In genomic region chrX:81489987-81490386, GRCh38 we compare ENCODE assay signal across 15 cellular contexts.
DNase-seq lines count a peak whose midpoint lies in the region; ATAC-seq and TF ChIP-seq lines count a peak whose summit lies in the region.
"Had no signal": no experiment of that assay in that cellular context is flagged by ENCODE, and none has a peak within 500 bp of the region (broad histone marks: within the 10 kb centered on the region; RNA-seq: fewer than 3 reads in every experiment).

No MANE protein-coding gene starts in this region.

- H2BK15ac ChIP-seq in mesendoderm (replicated peaks; ENCODE audit: low read depth), result no peak overlapping the region

- no peak overlapping the region for H3K4me2 ChIP-seq in Loucy (ENCODE audit: low read depth, low read length, poor library complexity, severe bottlenecking)
- no peak overlapping the region for H3K4me2 ChIP-seq in mesendoderm (ENCODE audit: low read length)
- H3K4me2 ChIP-seq: BLaER1 had no signal

- H3K27ac ChIP-seq in mesendoderm (ENCODE audit: low read depth, low read length), result no peak overlapping the region
- H3K27ac ChIP-seq: BLaER1, gastrocnemius medialis, sigmoid colon had no signal

- no peaks in the 10 kb centered on the region for H3K36me3 Mint-ChIP-seq in brain
- H3K36me3 Mint-ChIP-seq in activated T-helper 17 cell treated with anti-CD3 and anti-CD28 coated beads, Interleukin-2, amount 50 U/mL, for 72 hours (ENCODE audit: low read depth), result no peaks in the 10 kb centered on the region
- H3K36me3 Mint-ChIP-seq: naive B cell had no signal

- H4K20me1 ChIP-seq in Loucy (ENCODE audit: insufficient read depth, low read length, poor library complexity, severe bottlenecking), result no peaks in the 10 kb centered on the region
- H4K20me1 ChIP-seq: BLaER1 had no signal

- H2AFZ ChIP-seq in Loucy (ENCODE audit: low read length), result no peak overlapping the region

- H4K5ac ChIP-seq in mesendoderm (ENCODE audit: low read length), result no peak overlapping the region

- no peak overlapping the region for H2BK5ac ChIP-seq in mesendoderm (ENCODE audit: low read length)

- H3K79me1 ChIP-seq in mesendoderm (ENCODE audit: low read length), result no peaks in the 10 kb centered on the region

- DNase-seq in ELR (ENCODE audit: low read depth) (peak; percentile 2), mesendoderm (peak; percentile 2), NCI-H146 treated with DMSO at 0.1 percent for 48 hours (lab: John Stamatoyannopoulos, UW; ENCODE audit: unreplicated experiment) (no peak), HK-2 (ENCODE audit: unreplicated experiment) (no peak), NK-92 (lab: John Stamatoyannopoulos, UW; ENCODE audit: unreplicated experiment) (no peak)
- DNase-seq: activated naive CD8-positive, alpha-beta T cell treated with anti-CD3 and anti-CD28 coated beads, Interleukin-2, amount 50 U/mL, for 24 hours; gastrocnemius medialis; naive B cell; NCI-H510A; sigmoid colon; stimulated activated naive CD8-positive, alpha-beta T cell treated with anti-CD3 and anti-CD28 coated beads, Interleukin-15, amount 100 ng/mL, for 72 hours had no signal

- H3K27me3 ChIP-seq in Loucy (ENCODE audit: insufficient read depth, low read length, poor library complexity, severe bottlenecking) (no peaks in the 10 kb centered on the region), mesendoderm (ENCODE audit: insufficient read depth, low read length, poor library complexity) (no peaks in the 10 kb centered on the region)
- H3K27me3 ChIP-seq: gastrocnemius medialis, sigmoid colon had no signal

- no peak overlapping the region for H3K23ac ChIP-seq in mesendoderm (ENCODE audit: low read length)

- H3K4me3 ChIP-seq in Loucy (ENCODE audit: low read length, poor library complexity, severe bottlenecking) (no peak overlapping the region), mesendoderm (ENCODE audit: low read length) (no peak overlapping the region)
- H3K4me3 ChIP-seq: BLaER1, gastrocnemius medialis, sigmoid colon had no signal

- no peak overlapping the region for H3K4me3 Mint-ChIP-seq in brain
- no peak overlapping the region for H3K4me3 Mint-ChIP-seq in activated T-helper 17 cell treated with anti-CD3 and anti-CD28 coated beads, Interleukin-2, amount 50 U/mL, for 72 hours
- H3K4me3 Mint-ChIP-seq: activated naive CD8-positive, alpha-beta T cell treated with anti-CD3 and anti-CD28 coated beads, Interleukin-2, amount 50 U/mL, for 24 hours; naive B cell; stimulated activated naive CD8-positive, alpha-beta T cell treated with anti-CD3 and anti-CD28 coated beads, Interleukin-15, amount 100 ng/mL, for 72 hours had no signal

- H3K79me2 ChIP-seq in Loucy (ENCODE audit: insufficient read depth, low read length) (no peaks in the 10 kb centered on the region), mesendoderm (ENCODE audit: control insufficient read depth, insufficient read depth, low read length) (no peaks in the 10 kb centered on the region)

- H4K8ac ChIP-seq in mesendoderm (ENCODE audit: low read depth, low read length), result no peak overlapping the region

- TF ChIP-seq CTCF in Loucy (conservative IDR thresholded peaks at IDR 0.05; ENCODE audit: low read length), result peak; percentile 25; the same call in 1 of the 2 replicates
- peak; percentile 19 to 42 for TF ChIP-seq CTCF in brain (conservative IDR thresholded peaks at IDR 0.05)

- H3K4me1 ChIP-seq in Loucy (ENCODE audit: insufficient read depth, low read length, poor library complexity, severe bottlenecking) (no peaks in the 10 kb centered on the region), mesendoderm (ENCODE audit: control insufficient read depth, low read depth, low read length) (no peaks in the 10 kb centered on the region)
- H3K4me1 ChIP-seq: BLaER1, gastrocnemius medialis, sigmoid colon had no signal

- ATAC-seq in activated T-helper 17 cell treated with anti-CD3 and anti-CD28 coated beads, Interleukin-2, amount 50 U/mL, for 72 hours (replicated peaks), result no peak
- ATAC-seq: activated naive CD8-positive, alpha-beta T cell treated with anti-CD3 and anti-CD28 coated beads, Interleukin-2, amount 50 U/mL, for 24 hours; gastrocnemius medialis; stimulated activated naive CD8-positive, alpha-beta T cell treated with anti-CD3 and anti-CD28 coated beads, Interleukin-15, amount 100 ng/mL, for 72 hours had no signal

- no peaks in the 10 kb centered on the region for H3F3A ChIP-seq in Loucy (ENCODE audit: low read depth)

- no peaks in the 10 kb centered on the region for H3K9me3 ChIP-seq in Loucy (ENCODE audit: insufficient read depth, low read depth, low read length)
- H3K9me3 ChIP-seq: BLaER1, gastrocnemius medialis, sigmoid colon had no signal

- no peaks in the 10 kb centered on the region for H3K27me3 Mint-ChIP-seq in brain
- H3K27me3 Mint-ChIP-seq in activated T-helper 17 cell treated with anti-CD3 and anti-CD28 coated beads, Interleukin-2, amount 50 U/mL, for 72 hours, result no peaks in the 10 kb centered on the region
- H3K27me3 Mint-ChIP-seq: activated naive CD8-positive, alpha-beta T cell treated with anti-CD3 and anti-CD28 coated beads, Interleukin-2, amount 50 U/mL, for 24 hours; naive B cell; stimulated activated naive CD8-positive, alpha-beta T cell treated with anti-CD3 and anti-CD28 coated beads, Interleukin-15, amount 100 ng/mL, for 72 hours had no signal

- H3K9me2 ChIP-seq in Loucy (replicated peaks; ENCODE audit: low read depth, low read length), result no peaks in the 10 kb centered on the region

- no peak overlapping the region for H2BK120ac ChIP-seq in mesendoderm (ENCODE audit: low read depth, low read length)

- H3K4ac ChIP-seq in mesendoderm (ENCODE audit: low read depth, low read length), result no peak overlapping the region

- no peaks in the 10 kb centered on the region for H3K9me3 Mint-ChIP-seq in brain
- peaks cover 5% of the 10 kb centered on the region for H3K9me3 Mint-ChIP-seq in activated T-helper 17 cell treated with anti-CD3 and anti-CD28 coated beads, Interleukin-2, amount 50 U/mL, for 72 hours

- no peak overlapping the region for H3K56ac ChIP-seq in mesendoderm (ENCODE audit: low read length)

- no peak overlapping the region for H3K9ac ChIP-seq in Loucy (ENCODE audit: low read depth, low read length, poor library complexity, severe bottlenecking)
- no peak overlapping the region for H3K9ac ChIP-seq in mesendoderm (ENCODE audit: low read length)
- H3K9ac ChIP-seq: BLaER1 had no signal

- H2AK5ac ChIP-seq in mesendoderm (ENCODE audit: low read length), result no peak overlapping the region

- H3K4me1 Mint-ChIP-seq in brain, result no peaks in the 10 kb centered on the region
- no peaks in the 10 kb centered on the region for H3K4me1 Mint-ChIP-seq in activated T-helper 17 cell treated with anti-CD3 and anti-CD28 coated beads, Interleukin-2, amount 50 U/mL, for 72 hours
- H3K4me1 Mint-ChIP-seq: activated naive CD8-positive, alpha-beta T cell treated with anti-CD3 and anti-CD28 coated beads, Interleukin-2, amount 50 U/mL, for 24 hours; naive B cell; stimulated activated naive CD8-positive, alpha-beta T cell treated with anti-CD3 and anti-CD28 coated beads, Interleukin-15, amount 100 ng/mL, for 72 hours had no signal

- no peak overlapping the region for H3K18ac ChIP-seq in mesendoderm (ENCODE audit: low read length)

- H3K27ac Mint-ChIP-seq in brain, result no peak overlapping the region
- no peak overlapping the region for H3K27ac Mint-ChIP-seq in activated T-helper 17 cell treated with anti-CD3 and anti-CD28 coated beads, Interleukin-2, amount 50 U/mL, for 72 hours
- H3K27ac Mint-ChIP-seq: activated naive CD8-positive, alpha-beta T cell treated with anti-CD3 and anti-CD28 coated beads, Interleukin-2, amount 50 U/mL, for 24 hours; naive B cell; stimulated activated naive CD8-positive, alpha-beta T cell treated with anti-CD3 and anti-CD28 coated beads, Interleukin-15, amount 100 ng/mL, for 72 hours had no signal

- no CpG with 5 or more reads among the region's 1 CpG for whole genome bisulfite sequencing in mesendoderm (ENCODE audit: extremely low coverage, insufficient coverage, low lambda C conversion rate)

- H3K36me3 ChIP-seq in Loucy (ENCODE audit: insufficient read depth, low read length) (no peaks in the 10 kb centered on the region), mesendoderm (ENCODE audit: control insufficient read depth, insufficient read depth, low read length) (no peaks in the 10 kb centered on the region)
- H3K36me3 ChIP-seq: BLaER1, gastrocnemius medialis, sigmoid colon had no signal

Comparison
In these comparisons a context has a peak if more than half of its experiments do, and no peak if none do; other contexts are left out.
1. DNase-seq: peak in ELR (single experiment) and mesendoderm (single experiment); none in NCI-H146 treated with DMSO at 0.1 percent for 48 hours (single experiment), HK-2 (single experiment) and NK-92 (single experiment).